In genomic region chr9:33794560-33794959, GRCh38 we compare ENCODE assay signal across 18 cellular contexts. TPM values are rescaled to one million over a fixed set of nuclear protein-coding genes. Genes with fewer than 3 reads are reported as not detected.
DNase-seq lines count a peak whose midpoint lies in the region; ATAC-seq and FAIRE-seq lines count a peak whose summit lies in the region.
"Had no signal": no experiment of that assay in that cellular context is flagged by ENCODE, and none has a peak within 500 bp of the region (broad histone marks: within the 10 kb centered on the region; RNA-seq: fewer than 3 reads in every experiment).

No MANE protein-coding gene starts in this region.

- FAIRE-seq in GM19239 (lab: Jason Lieb, UNC), result no peak
- FAIRE-seq: kidney, RCC 7860 had no signal

- H3K4me3 Mint-ChIP-seq in activated T-cell treated with anti-CD3 and anti-CD28 coated beads, Interleukin-2, amount 50 U/mL, for 72 hours, result no peak overlapping the region
- H3K4me3 Mint-ChIP-seq in activated naive CD8-positive, alpha-beta T cell treated with anti-CD3 and anti-CD28 coated beads for 36 hours, result no peak overlapping the region
- H3K4me3 Mint-ChIP-seq: activated T-helper 1 cell treated with anti-CD3 and anti-CD28 coated beads, Interleukin-12 subunit alpha, Interleukin-12 subunit beta, Interleukin-2, Interleukin-4 antibody, amounts not matched to agents 30 ng/mL and 10 ng/mL and 1 ng/mL, durations not matched to agents 14 hours and 24 hours and 36 hours; B cell; T-cell had no signal

- peak; percentile 89 to 91 for ATAC-seq in activated T-cell treated with anti-CD3 and anti-CD28 coated beads, Interleukin-2, amount 50 U/mL, for 72 hours (replicated peaks in 1 of 2)
- ATAC-seq in HG03108 (IDR thresholded peaks at IDR 0.05; ENCODE audit: unreplicated experiment), result no peak
- ATAC-seq: heart right ventricle, T-cell had no signal

- H3K36me3 Mint-ChIP-seq in activated T-cell treated with anti-CD3 and anti-CD28 coated beads, Interleukin-2, amount 50 U/mL, for 72 hours (ENCODE audit: insufficient read depth in 2 of 2), result no peaks in the 10 kb centered on the region
- no peaks in the 10 kb centered on the region for H3K36me3 Mint-ChIP-seq in activated naive CD8-positive, alpha-beta T cell treated with anti-CD3 and anti-CD28 coated beads for 36 hours
- H3K36me3 Mint-ChIP-seq: T-cell had no signal

- peaks cover 7% of the 10 kb centered on the region for H3K4me1 Mint-ChIP-seq in activated T-cell treated with anti-CD3 and anti-CD28 coated beads, Interleukin-2, amount 50 U/mL, for 72 hours (ENCODE audit: low read depth)
- H3K4me1 Mint-ChIP-seq in activated naive CD8-positive, alpha-beta T cell treated with anti-CD3 and anti-CD28 coated beads for 36 hours, result peaks cover 3% of the 10 kb centered on the region
- H3K4me1 Mint-ChIP-seq: B cell, T-cell had no signal

- no peaks in the 10 kb centered on the region for H3K9me3 Mint-ChIP-seq in activated T-cell treated with anti-CD3 and anti-CD28 coated beads, Interleukin-2, amount 50 U/mL, for 72 hours
- no peaks in the 10 kb centered on the region for H3K9me3 Mint-ChIP-seq in activated naive CD8-positive, alpha-beta T cell treated with anti-CD3 and anti-CD28 coated beads for 36 hours
- H3K9me3 Mint-ChIP-seq: activated T-helper 1 cell treated with anti-CD3 and anti-CD28 coated beads, Interleukin-12 subunit alpha, Interleukin-12 subunit beta, Interleukin-2, Interleukin-4 antibody, amounts not matched to agents 30 ng/mL and 10 ng/mL and 1 ng/mL, durations not matched to agents 14 hours and 24 hours and 36 hours; T-cell had no signal

- peak; percentile 39 to 53 for DNase-seq in activated T-cell treated with anti-CD3 and anti-CD28 coated beads, Interleukin-2, amount 50 U/mL, for 72 hours
- DNase-seq in activated T-cell treated with anti-CD3 and anti-CD28 coated beads for 4 hours (no peak), NCI-H2107 (lab: John Stamatoyannopoulos, UW) (peak; percentile 39), putamen (ENCODE audit: low spot score) (peak; percentile 56), GM19239 (ENCODE audit: insufficient read length, low spot score) (no peak)
- peak; percentile 17 for DNase-seq in activated naive CD8-positive, alpha-beta T cell treated with anti-CD3 and anti-CD28 coated beads for 36 hours
- DNase-seq: DND-41, GOT3, heart right ventricle, kidney, occipital lobe had no signal

- peaks cover 16% of the 10 kb centered on the region for H3K27me3 Mint-ChIP-seq in activated T-cell treated with anti-CD3 and anti-CD28 coated beads, Interleukin-2, amount 50 U/mL, for 72 hours (ENCODE audit: low read depth)
- H3K27me3 Mint-ChIP-seq in activated naive CD8-positive, alpha-beta T cell treated with anti-CD3 and anti-CD28 coated beads for 36 hours, result no peaks in the 10 kb centered on the region

- H3K27ac Mint-ChIP-seq in activated T-cell treated with anti-CD3 and anti-CD28 coated beads, Interleukin-2, amount 50 U/mL, for 72 hours, result no peak overlapping the region
- no peak overlapping the region for H3K27ac Mint-ChIP-seq in activated naive CD8-positive, alpha-beta T cell treated with anti-CD3 and anti-CD28 coated beads for 36 hours
- H3K27ac Mint-ChIP-seq: activated T-helper 1 cell treated with anti-CD3 and anti-CD28 coated beads, Interleukin-12 subunit alpha, Interleukin-12 subunit beta, Interleukin-2, Interleukin-4 antibody, amounts not matched to agents 30 ng/mL and 10 ng/mL and 1 ng/mL, durations not matched to agents 14 hours and 24 hours and 36 hours; B cell; T-cell had no signal

RNA-seq across cellular contexts. Expression of gene PRSS3, which starts 0.8 kb away (rescaled TPM):
- total RNA-seq in activated T-cell treated with anti-CD3 and anti-CD28 coated beads, Interleukin-2, amount 50 U/mL, for 72 hours, result not detected
- not detected for total RNA-seq in activated naive CD8-positive, alpha-beta T cell treated with anti-CD3 and anti-CD28 coated beads for 36 hours
- total RNA-seq: activated T-helper 1 cell treated with anti-CD3 and anti-CD28 coated beads, Interleukin-12 subunit alpha, Interleukin-12 subunit beta, Interleukin-2, Interleukin-4 antibody, amounts not matched to agents 30 ng/mL and 10 ng/mL and 1 ng/mL, durations not matched to agents 14 hours and 24 hours and 36 hours; ascending aorta; B cell; NCI-H460; occipital lobe had no signal

RNA-seq across cellular contexts. Expression of gene UBE2R2, which starts 22.4 kb away (rescaled TPM):
- 10 to 100 TPM; 58.1 to 59.7 TPM for total RNA-seq in activated T-cell treated with anti-CD3 and anti-CD28 coated beads, Interleukin-2, amount 50 U/mL, for 72 hours
- 10 to 100 TPM; 34.5 to 36.2 TPM for total RNA-seq in activated naive CD8-positive, alpha-beta T cell treated with anti-CD3 and anti-CD28 coated beads for 36 hours

Comparison
In these comparisons a context has a peak if more than half of its experiments do, and no peak if none do; other contexts are left out.
1. DNase-seq: peak in activated T-cell treated with anti-CD3 and anti-CD28 coated beads, Interleukin-2, amount 50 U/mL, for 72 hours (2 of 2), NCI-H2107 (single experiment), activated naive CD8-positive, alpha-beta T cell treated with anti-CD3 and anti-CD28 coated beads for 36 hours (single experiment) and putamen (single experiment); none in activated T-cell treated with anti-CD3 and anti-CD28 coated beads for 4 hours (single experiment) and GM19239 (single experiment).